Comparison of ENCODE assay signal across 11 cellular contexts in genomic region chr4:114615435-114615834, GRCh38. TPM values are rescaled to one million over a fixed set of nuclear protein-coding genes. Genes with fewer than 3 reads are reported as not detected.
DNase-seq lines count a peak whose midpoint lies in the region; ATAC-seq and TF ChIP-seq lines count a peak whose summit lies in the region.
"Had no signal": no experiment of that assay in that cellular context is flagged by ENCODE, and none has a peak within 500 bp of the region (broad histone marks: within the 10 kb centered on the region; RNA-seq: fewer than 3 reads in every experiment).

No MANE protein-coding gene starts in this region.

- H3K27ac Mint-ChIP-seq in type B pancreatic cell, result peak overlapping the region; percentile 24

- H3K36me3 ChIP-seq in aorta (ENCODE audit: control insufficient read depth in 1 of 2, insufficient read depth in 2 of 2, low read length in 1 of 2), result no peaks in the 10 kb centered on the region
- H3K36me3 ChIP-seq: esophagus muscularis mucosa had no signal

- H3K4me3 ChIP-seq in aorta (ENCODE audit: low read length in 2 of 2), result no peak overlapping the region
- H3K4me3 ChIP-seq: esophagus muscularis mucosa had no signal

- no peaks in the 10 kb centered on the region for H3K27me3 Mint-ChIP-seq in type B pancreatic cell

- H3K4me1 Mint-ChIP-seq in type B pancreatic cell (ENCODE audit: unreplicated experiment), result peaks cover 6% of the 10 kb centered on the region

- H3K4me1 ChIP-seq in aorta (ENCODE audit: control insufficient read depth in 1 of 2, insufficient read depth in 2 of 2, low read length in 2 of 2), result no peaks in the 10 kb centered on the region
- H3K4me1 ChIP-seq: esophagus muscularis mucosa had no signal

- H3K9me3 ChIP-seq in aorta (ENCODE audit: control insufficient read depth, low read length), result no peaks in the 10 kb centered on the region
- H3K9me3 ChIP-seq: esophagus muscularis mucosa had no signal

- H3K27me3 ChIP-seq in aorta (ENCODE audit: control insufficient read depth in 1 of 2, insufficient read depth in 2 of 2, low read length in 1 of 2), result no peaks in the 10 kb centered on the region
- H3K27me3 ChIP-seq: esophagus muscularis mucosa had no signal

- H3K9me3 Mint-ChIP-seq in type B pancreatic cell, result no peaks in the 10 kb centered on the region

- intact Hi-C loops in head of caudate nucleus (cut with DNase I) (no loop called here), aorta (cut with DNase I) (no loop called here)

- ATAC-seq in aorta (ENCODE audit: low FRiP score) (no peak), HG02571 (IDR thresholded peaks at IDR 0.05; ENCODE audit: unreplicated experiment) (no peak)

- no peaks in the 10 kb centered on the region for H3K36me3 Mint-ChIP-seq in type B pancreatic cell

- peak overlapping the region; percentile 46 for H3K4me3 Mint-ChIP-seq in type B pancreatic cell

- WGBS in aorta, 2 donors, result 65 to 72% methylated on average over 3 of the region's 3 CpGs

- DNase-seq in DMS 273 (lab: John Stamatoyannopoulos, UW; ENCODE audit: unreplicated experiment) (peak; percentile 9), DMS 273 treated with DMSO at 0.1 percent for 48 hours (lab: John Stamatoyannopoulos, UW) (no peak), HK-2 (ENCODE audit: unreplicated experiment) (peak; percentile 17), glomerular visceral epithelial cell (ENCODE audit: extremely low spot score) (peak; percentile 60), type B pancreatic cell (ENCODE audit: extremely low spot score, unreplicated experiment) (no peak), head of caudate nucleus (no peak), aorta (no peak)
- DNase-seq: 8988T, T1000 had no signal

- no peak overlapping the region for H3K27ac ChIP-seq in aorta (ENCODE audit: low read depth in 1 of 2, low read length in 2 of 2)
- H3K27ac ChIP-seq: esophagus muscularis mucosa had no signal

- TF ChIP-seq CTCF in type B pancreatic cell (conservative IDR thresholded peaks at IDR 0.05), result no peak

RNA-seq across cellular contexts. Expression of gene UGT8, which starts 16.8 kb away (rescaled TPM):
- total RNA-seq in type B pancreatic cell (ENCODE audit: low replicate concordance) (13.5 and 14.2 TPM in 2 replicates), aorta (1 to 10 TPM in 1 of 2 donors, under 1 TPM in 1; 0.78 to 1.1 TPM)
- polyA plus RNA-seq in aorta, result under 1 TPM in 1 of 2 donors, not detected in 1; 0.88 TPM

Comparison
In these comparisons a context has a peak if more than half of its experiments do, and no peak if none do; other contexts are left out.
1. DNase-seq: peak in DMS 273 (single experiment), HK-2 (single experiment) and glomerular visceral epithelial cell (single experiment); none in DMS 273 treated with DMSO at 0.1 percent for 48 hours (single experiment), type B pancreatic cell (single experiment), head of caudate nucleus (0 of 42) and aorta (0 of 2).